9 cellular contexts compared by ENCODE assay signal in the genomic region with DNA sequence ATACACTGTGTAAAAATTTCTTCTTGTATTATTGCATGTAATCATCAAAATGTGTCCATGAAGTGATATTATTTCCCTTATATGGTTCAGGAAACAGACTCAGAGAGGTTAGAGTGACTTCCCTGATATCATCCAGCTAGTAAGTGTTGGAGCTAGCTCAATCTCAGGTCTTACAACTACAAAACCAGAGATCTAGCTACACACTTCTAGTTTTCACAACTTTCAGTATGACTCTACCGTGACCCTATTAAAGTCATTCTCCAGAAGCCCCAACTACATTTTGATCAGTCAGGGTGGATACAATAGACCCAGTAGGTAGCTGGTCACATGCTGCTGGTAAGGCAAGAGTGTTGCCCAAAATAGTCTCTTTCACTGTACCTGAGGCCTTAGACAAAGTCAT.
"Had no signal": no experiment of that assay in that cellular context is flagged by ENCODE, and none has a peak within 500 bp of the region (broad histone marks: within the 10 kb centered on the region; RNA-seq: fewer than 3 reads in every experiment).

No MANE protein-coding gene starts in this region.

- H3K4me1 Mint-ChIP-seq: activated naive CD4-positive, alpha-beta T cell treated with anti-CD3 and anti-CD28 coated beads, Interleukin-2, amount 10 ng/mL, durations not matched to agents 7 days and 5 days; neural crest cell had no signal

- H3K27ac Mint-ChIP-seq: activated CD4-positive, alpha-beta memory T cell treated with anti-CD3 and anti-CD28 coated beads for 36 hours; activated naive CD4-positive, alpha-beta T cell treated with anti-CD3 and anti-CD28 coated beads, Interleukin-2, amount 10 ng/mL, durations not matched to agents 7 days and 5 days; activated T-cell treated with anti-CD3 and anti-CD28 coated beads, Interleukin-2, amount 50 U/mL, for 24 hours had no signal

- H3K9me3 Mint-ChIP-seq: activated CD4-positive, alpha-beta memory T cell treated with anti-CD3 and anti-CD28 coated beads for 36 hours; activated naive CD4-positive, alpha-beta T cell treated with anti-CD3 and anti-CD28 coated beads, Interleukin-2, amount 10 ng/mL, durations not matched to agents 7 days and 5 days; activated T-cell treated with anti-CD3 and anti-CD28 coated beads, Interleukin-2, amount 50 U/mL, for 24 hours; neural crest cell had no signal

- ATAC-seq: upper lobe of right lung had no signal

- H3K27me3 Mint-ChIP-seq: activated CD4-positive, alpha-beta memory T cell treated with anti-CD3 and anti-CD28 coated beads for 36 hours; activated naive CD4-positive, alpha-beta T cell treated with anti-CD3 and anti-CD28 coated beads, Interleukin-2, amount 10 ng/mL, durations not matched to agents 7 days and 5 days had no signal

- H3K36me3 Mint-ChIP-seq: activated CD4-positive, alpha-beta memory T cell treated with anti-CD3 and anti-CD28 coated beads for 36 hours; activated naive CD4-positive, alpha-beta T cell treated with anti-CD3 and anti-CD28 coated beads, Interleukin-2, amount 10 ng/mL, durations not matched to agents 7 days and 5 days; mesothelial cell of epicardium had no signal

- DNase-seq: activated CD4-positive, alpha-beta memory T cell treated with anti-CD3 and anti-CD28 coated beads for 36 hours; activated naive CD4-positive, alpha-beta T cell treated with anti-CD3 and anti-CD28 coated beads, Interleukin-2, amount 10 ng/mL, durations not matched to agents 7 days and 5 days; activated T-cell treated with anti-CD3 and anti-CD28 coated beads, Interleukin-2, amount 50 U/mL, for 24 hours; adrenal gland; head of caudate nucleus; T-helper 9 cell; upper lobe of right lung had no signal

- H3K4me3 Mint-ChIP-seq: activated CD4-positive, alpha-beta memory T cell treated with anti-CD3 and anti-CD28 coated beads for 36 hours; activated naive CD4-positive, alpha-beta T cell treated with anti-CD3 and anti-CD28 coated beads, Interleukin-2, amount 10 ng/mL, durations not matched to agents 7 days and 5 days; activated T-cell treated with anti-CD3 and anti-CD28 coated beads, Interleukin-2, amount 50 U/mL, for 24 hours; mesothelial cell of epicardium; neural crest cell had no signal
